In genomic region chr1:112508242-112509004, GRCh38 we compare ENCODE assay signal across 8 cellular contexts. TPM values are rescaled to one million over a fixed set of nuclear protein-coding genes. Genes with fewer than 3 reads are reported as not detected.
DNase-seq lines count a peak whose midpoint lies in the region; ATAC-seq and TF ChIP-seq lines count a peak whose summit lies in the region.

Gene WNT2B (plus strand): TSS chr1:112508965. CDS start chr1:112509263, 298 bp downstream.

- H3K9ac ChIP-seq in colonic mucosa (ENCODE audit: low read depth in 2 of 2, low read length in 2 of 2) = peak within 1 kb of the TSS; percentile 60 to 73

- ATAC-seq in GM18498 (IDR thresholded peaks at IDR 0.05; ENCODE audit: unreplicated experiment) (peak; percentile 71), memory B cell (ENCODE audit: low read depth) (peak; percentile 79)

- intact Hi-C loops in colonic mucosa (cut with DNase I) = no loop called here

- H3K27me3 Mint-ChIP-seq in memory B cell = peaks cover 12% of the 10 kb centered on the region

- no peaks in the 10 kb centered on the region for H3K4me1 ChIP-seq in colonic mucosa

- no peaks in the 10 kb centered on the region for H3K9me3 ChIP-seq in colonic mucosa

- peaks cover 11% of the 10 kb centered on the region for H3K4me1 Mint-ChIP-seq in memory B cell

- no peak within 1 kb of the TSS for H3K27ac Mint-ChIP-seq in memory B cell

- peak within 1 kb of the TSS; percentile 32 for H3K27ac ChIP-seq in colonic mucosa

- H3K4me3 Mint-ChIP-seq in memory B cell = peak within 1 kb of the TSS; percentile 85

- no peaks in the 10 kb centered on the region for H3K36me3 Mint-ChIP-seq in memory B cell

- peak within 1 kb of the TSS; percentile 68 for H3K4me3 ChIP-seq in colonic mucosa

- DNase-seq in HT-29 (ENCODE audit: low spot score) (peak; percentile 17), colonic mucosa (no peak), memory B cell (ENCODE audit: low spot score in 2 of 2) (peak; percentile 42 to 58), NCI-H128 (lab: John Stamatoyannopoulos, UW; ENCODE audit: unreplicated experiment) (no peak), GOT3 (lab: John Stamatoyannopoulos, UW) (no peak)
- DNase-seq in activated CD4-positive, alpha-beta T cell treated with anti-CD3 and anti-CD28 coated beads for 24 hours (ENCODE audit: low read depth in 2 of 2) = peak; percentile 35 to 39
- peak; percentile 17 for DNase-seq in stimulated activated CD8-positive, alpha-beta memory T cell treated with anti-CD3 and anti-CD28 coated beads, Interleukin-4, amount 100 ng/mL, for 24 hours (ENCODE audit: low read depth)

- no peaks in the 10 kb centered on the region for H3K9me3 Mint-ChIP-seq in memory B cell

- H3K36me3 ChIP-seq in colonic mucosa = no peaks in the 10 kb centered on the region

- H3K27me3 ChIP-seq in colonic mucosa = peaks cover 23% of the 10 kb centered on the region

- TF ChIP-seq CTCF in colonic mucosa (IDR thresholded peaks at IDR 0.05) = no peak

RNA-seq across cellular contexts. Expression of gene WNT2B, which starts in this region (rescaled TPM):
- 0.28 and 1.0 TPM in 2 replicates for total RNA-seq in HT-29 (2014; rRNA removed; shearing (Covaris generic))
- 1 to 10 TPM; 4.3 to 5.9 TPM for total RNA-seq in colonic mucosa

Comparison
In these comparisons a context has a peak if more than half of its experiments do, and no peak if none do; other contexts are left out.
1. DNase-seq: peak in HT-29 (single experiment), activated CD4-positive, alpha-beta T cell treated with anti-CD3 and anti-CD28 coated beads for 24 hours (2 of 2), memory B cell (2 of 2) and stimulated activated CD8-positive, alpha-beta memory T cell treated with anti-CD3 and anti-CD28 coated beads, Interleukin-4, amount 100 ng/mL, for 24 hours (single experiment); none in colonic mucosa (single experiment), NCI-H128 (single experiment) and GOT3 (single experiment).